In the genomic region with DNA sequence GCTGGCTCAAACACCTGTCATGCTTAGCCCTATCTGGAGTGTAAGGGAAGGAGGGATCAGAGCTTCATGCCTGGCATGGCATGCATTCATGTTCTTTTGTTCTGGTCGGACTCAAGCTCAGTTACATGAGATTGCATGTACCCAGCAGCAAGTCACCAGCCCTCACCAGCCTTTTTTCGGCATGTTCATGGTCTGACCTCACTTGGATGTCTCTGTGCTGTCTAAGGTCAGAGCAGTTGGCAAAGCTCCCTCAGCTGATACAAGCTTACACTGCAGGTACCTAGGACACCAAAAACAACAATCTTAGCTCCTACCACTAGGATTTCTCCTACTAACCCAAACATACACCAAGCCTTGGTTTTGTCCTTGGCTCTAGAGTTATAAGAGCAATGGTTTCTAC, we compare ENCODE assay signal across 28 cellular contexts.
"Had no signal": no experiment of that assay in that cellular context is flagged by ENCODE, and none has a peak within 500 bp of the region (broad histone marks: within the 10 kb centered on the region; RNA-seq: fewer than 3 reads in every experiment).

No MANE protein-coding gene starts in this region.

- H3K27me3 ChIP-seq: adrenal gland, body of pancreas, breast epithelium, SJCRH30 had no signal

- H3K9me3 ChIP-seq: adrenal gland, body of pancreas, breast epithelium, SJCRH30 had no signal

- H3K4me1 ChIP-seq: adrenal gland, body of pancreas, SJCRH30 had no signal

- H3K36me3 ChIP-seq: adrenal gland, breast epithelium, MG63, SJCRH30 had no signal

- DNase-seq: activated CD4-positive, alpha-beta memory T cell treated with anti-CD3 and anti-CD28 coated beads for 36 hours; activated CD4-positive, alpha-beta T cell treated with anti-CD3 and anti-CD28 coated beads for 4 hours; activated CD4-positive, alpha-beta T cell treated with anti-CD3 and anti-CD28 coated beads, Interleukin-2, amount 50 U/mL, for 1 hour; activated CD8-positive, alpha-beta memory T cell treated with anti-CD3 and anti-CD28 coated beads, Interleukin-2, amount 50 U/mL, for 4 hours; activated gamma-delta T cell treated with Interleukin-2 at 50 U/mL for 16 hours; activated naive CD4-positive, alpha-beta T cell treated with anti-CD3 and anti-CD28 coated beads for 36 hours; activated T-cell treated with anti-CD3 and anti-CD28 coated beads for 4 hours; activated T-cell treated with anti-CD3 and anti-CD28 coated beads, Interleukin-2, amount 50 U/mL, for 4 hours; adrenal gland; body of pancreas; caudate nucleus; cerebellar nuclear complex; Kasumi-1; KBM-7; MG63; MV-4-11; NCI-H1092; NCI-H1436 treated with DMSO at 0.1 percent for 48 hours; NCI-H1694 treated with DMSO at 0.1 percent for 48 hours; NCI-H2081; NCI-H2171; NCI-H226; NCI-H524 treated with DMSO at 0.1 percent for 48 hours; OCI-M1; SHP77; SJCRH30 had no signal

- H3K4me3 ChIP-seq: adrenal gland, body of pancreas, breast epithelium, MG63, SJCRH30, SK-N-MC had no signal

- H3K27ac ChIP-seq: adrenal gland, body of pancreas, SJCRH30, SK-N-MC had no signal
